2 cellular contexts compared by ENCODE assay signal in the genomic region with DNA sequence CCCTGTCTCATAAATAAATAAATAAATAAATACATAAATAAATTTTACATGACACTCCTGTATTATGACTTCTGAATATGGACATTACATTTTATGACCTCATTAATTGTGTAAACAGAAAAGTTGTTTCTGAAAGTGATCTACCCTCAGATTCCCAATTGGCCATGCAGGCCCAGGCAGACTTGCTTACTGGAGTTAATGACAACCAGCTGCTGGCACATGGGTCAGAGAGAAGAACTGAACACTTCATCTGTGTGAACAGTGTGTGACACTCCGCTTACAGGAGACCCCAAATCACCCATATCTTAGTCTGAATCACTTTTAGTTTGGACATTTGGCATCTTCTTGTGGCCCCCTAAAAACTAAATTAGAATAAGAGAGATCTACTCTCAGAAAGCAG.
TF ChIP-seq lines count a peak whose summit lies in the region.

No MANE protein-coding gene starts in this region.

TF ChIP-seq in SK-N-SH, 30 proteins besides CTCF, POLR2A, EP300 and RAD21 (continued from another document):
- TF ChIP-seq, protein P1, sequence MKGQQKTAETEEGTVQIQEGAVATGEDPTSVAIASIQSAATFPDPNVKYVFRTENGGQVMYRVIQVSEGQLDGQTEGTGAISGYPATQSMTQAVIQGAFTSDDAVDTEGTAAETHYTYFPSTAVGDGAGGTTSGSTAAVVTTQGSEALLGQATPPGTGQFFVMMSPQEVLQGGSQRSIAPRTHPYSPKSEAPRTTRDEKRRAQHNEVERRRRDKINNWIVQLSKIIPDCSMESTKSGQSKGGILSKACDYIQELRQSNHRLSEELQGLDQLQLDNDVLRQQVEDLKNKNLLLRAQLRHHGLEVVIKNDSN (IDR thresholded peaks at IDR 0.05; ENCODE audit: borderline replicate concordance, low read depth) = no peak
- TF ChIP-seq MXI1 (IDR thresholded peaks at IDR 0.05; ENCODE audit: low read depth, low read length) (peak; percentile 40; the same call in 1 of the 2 replicates), SMC3 (IDR thresholded peaks at IDR 0.05; ENCODE audit: low read depth, low read length) (no peak)
- TF ChIP-seq, protein P2, sequence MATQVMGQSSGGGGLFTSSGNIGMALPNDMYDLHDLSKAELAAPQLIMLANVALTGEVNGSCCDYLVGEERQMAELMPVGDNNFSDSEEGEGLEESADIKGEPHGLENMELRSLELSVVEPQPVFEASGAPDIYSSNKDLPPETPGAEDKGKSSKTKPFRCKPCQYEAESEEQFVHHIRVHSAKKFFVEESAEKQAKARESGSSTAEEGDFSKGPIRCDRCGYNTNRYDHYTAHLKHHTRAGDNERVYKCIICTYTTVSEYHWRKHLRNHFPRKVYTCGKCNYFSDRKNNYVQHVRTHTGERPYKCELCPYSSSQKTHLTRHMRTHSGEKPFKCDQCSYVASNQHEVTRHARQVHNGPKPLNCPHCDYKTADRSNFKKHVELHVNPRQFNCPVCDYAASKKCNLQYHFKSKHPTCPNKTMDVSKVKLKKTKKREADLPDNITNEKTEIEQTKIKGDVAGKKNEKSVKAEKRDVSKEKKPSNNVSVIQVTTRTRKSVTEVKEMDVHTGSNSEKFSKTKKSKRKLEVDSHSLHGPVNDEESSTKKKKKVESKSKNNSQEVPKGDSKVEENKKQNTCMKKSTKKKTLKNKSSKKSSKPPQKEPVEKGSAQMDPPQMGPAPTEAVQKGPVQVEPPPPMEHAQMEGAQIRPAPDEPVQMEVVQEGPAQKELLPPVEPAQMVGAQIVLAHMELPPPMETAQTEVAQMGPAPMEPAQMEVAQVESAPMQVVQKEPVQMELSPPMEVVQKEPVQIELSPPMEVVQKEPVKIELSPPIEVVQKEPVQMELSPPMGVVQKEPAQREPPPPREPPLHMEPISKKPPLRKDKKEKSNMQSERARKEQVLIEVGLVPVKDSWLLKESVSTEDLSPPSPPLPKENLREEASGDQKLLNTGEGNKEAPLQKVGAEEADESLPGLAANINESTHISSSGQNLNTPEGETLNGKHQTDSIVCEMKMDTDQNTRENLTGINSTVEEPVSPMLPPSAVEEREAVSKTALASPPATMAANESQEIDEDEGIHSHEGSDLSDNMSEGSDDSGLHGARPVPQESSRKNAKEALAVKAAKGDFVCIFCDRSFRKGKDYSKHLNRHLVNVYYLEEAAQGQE (IDR thresholded peaks at IDR 0.05; ENCODE audit: low read depth, low read length) = no peak

TF ChIP-seq in SK-N-SH treated with all-trans-retinoic acid at 6 μM for 48 hours, 23 proteins besides CTCF, POLR2A, EP300 and RAD21 (continued from another document):
- TF ChIP-seq, protein P3, sequence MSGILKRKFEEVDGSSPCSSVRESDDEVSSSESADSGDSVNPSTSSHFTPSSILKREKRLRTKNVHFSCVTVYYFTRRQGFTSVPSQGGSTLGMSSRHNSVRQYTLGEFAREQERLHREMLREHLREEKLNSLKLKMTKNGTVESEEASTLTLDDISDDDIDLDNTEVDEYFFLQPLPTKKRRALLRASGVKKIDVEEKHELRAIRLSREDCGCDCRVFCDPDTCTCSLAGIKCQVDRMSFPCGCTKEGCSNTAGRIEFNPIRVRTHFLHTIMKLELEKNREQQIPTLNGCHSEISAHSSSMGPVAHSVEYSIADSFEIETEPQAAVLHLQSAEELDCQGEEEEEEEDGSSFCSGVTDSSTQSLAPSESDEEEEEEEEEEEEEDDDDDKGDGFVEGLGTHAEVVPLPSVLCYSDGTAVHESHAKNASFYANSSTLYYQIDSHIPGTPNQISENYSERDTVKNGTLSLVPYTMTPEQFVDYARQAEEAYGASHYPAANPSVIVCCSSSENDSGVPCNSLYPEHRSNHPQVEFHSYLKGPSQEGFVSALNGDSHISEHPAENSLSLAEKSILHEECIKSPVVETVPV (CRISPR knock-in tag; IDR thresholded peaks at IDR 0.05) = no peak
- TF ChIP-seq, protein P4, sequence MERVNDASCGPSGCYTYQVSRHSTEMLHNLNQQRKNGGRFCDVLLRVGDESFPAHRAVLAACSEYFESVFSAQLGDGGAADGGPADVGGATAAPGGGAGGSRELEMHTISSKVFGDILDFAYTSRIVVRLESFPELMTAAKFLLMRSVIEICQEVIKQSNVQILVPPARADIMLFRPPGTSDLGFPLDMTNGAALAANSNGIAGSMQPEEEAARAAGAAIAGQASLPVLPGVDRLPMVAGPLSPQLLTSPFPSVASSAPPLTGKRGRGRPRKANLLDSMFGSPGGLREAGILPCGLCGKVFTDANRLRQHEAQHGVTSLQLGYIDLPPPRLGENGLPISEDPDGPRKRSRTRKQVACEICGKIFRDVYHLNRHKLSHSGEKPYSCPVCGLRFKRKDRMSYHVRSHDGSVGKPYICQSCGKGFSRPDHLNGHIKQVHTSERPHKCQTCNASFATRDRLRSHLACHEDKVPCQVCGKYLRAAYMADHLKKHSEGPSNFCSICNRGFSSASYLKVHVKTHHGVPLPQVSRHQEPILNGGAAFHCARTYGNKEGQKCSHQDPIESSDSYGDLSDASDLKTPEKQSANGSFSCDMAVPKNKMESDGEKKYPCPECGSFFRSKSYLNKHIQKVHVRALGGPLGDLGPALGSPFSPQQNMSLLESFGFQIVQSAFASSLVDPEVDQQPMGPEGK (CRISPR knock-in tag; IDR thresholded peaks at IDR 0.05; ENCODE audit: borderline replicate concordance) = no peak
- TF ChIP-seq, protein P5, sequence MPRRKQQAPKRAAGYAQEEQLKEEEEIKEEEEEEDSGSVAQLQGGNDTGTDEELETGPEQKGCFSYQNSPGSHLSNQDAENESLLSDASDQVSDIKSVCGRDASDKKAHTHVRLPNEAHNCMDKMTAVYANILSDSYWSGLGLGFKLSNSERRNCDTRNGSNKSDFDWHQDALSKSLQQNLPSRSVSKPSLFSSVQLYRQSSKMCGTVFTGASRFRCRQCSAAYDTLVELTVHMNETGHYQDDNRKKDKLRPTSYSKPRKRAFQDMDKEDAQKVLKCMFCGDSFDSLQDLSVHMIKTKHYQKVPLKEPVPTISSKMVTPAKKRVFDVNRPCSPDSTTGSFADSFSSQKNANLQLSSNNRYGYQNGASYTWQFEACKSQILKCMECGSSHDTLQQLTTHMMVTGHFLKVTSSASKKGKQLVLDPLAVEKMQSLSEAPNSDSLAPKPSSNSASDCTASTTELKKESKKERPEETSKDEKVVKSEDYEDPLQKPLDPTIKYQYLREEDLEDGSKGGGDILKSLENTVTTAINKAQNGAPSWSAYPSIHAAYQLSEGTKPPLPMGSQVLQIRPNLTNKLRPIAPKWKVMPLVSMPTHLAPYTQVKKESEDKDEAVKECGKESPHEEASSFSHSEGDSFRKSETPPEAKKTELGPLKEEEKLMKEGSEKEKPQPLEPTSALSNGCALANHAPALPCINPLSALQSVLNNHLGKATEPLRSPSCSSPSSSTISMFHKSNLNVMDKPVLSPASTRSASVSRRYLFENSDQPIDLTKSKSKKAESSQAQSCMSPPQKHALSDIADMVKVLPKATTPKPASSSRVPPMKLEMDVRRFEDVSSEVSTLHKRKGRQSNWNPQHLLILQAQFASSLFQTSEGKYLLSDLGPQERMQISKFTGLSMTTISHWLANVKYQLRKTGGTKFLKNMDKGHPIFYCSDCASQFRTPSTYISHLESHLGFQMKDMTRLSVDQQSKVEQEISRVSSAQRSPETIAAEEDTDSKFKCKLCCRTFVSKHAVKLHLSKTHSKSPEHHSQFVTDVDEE (CRISPR knock-in tag; IDR thresholded peaks at IDR 0.05) = no peak
- TF ChIP-seq, protein P6, sequence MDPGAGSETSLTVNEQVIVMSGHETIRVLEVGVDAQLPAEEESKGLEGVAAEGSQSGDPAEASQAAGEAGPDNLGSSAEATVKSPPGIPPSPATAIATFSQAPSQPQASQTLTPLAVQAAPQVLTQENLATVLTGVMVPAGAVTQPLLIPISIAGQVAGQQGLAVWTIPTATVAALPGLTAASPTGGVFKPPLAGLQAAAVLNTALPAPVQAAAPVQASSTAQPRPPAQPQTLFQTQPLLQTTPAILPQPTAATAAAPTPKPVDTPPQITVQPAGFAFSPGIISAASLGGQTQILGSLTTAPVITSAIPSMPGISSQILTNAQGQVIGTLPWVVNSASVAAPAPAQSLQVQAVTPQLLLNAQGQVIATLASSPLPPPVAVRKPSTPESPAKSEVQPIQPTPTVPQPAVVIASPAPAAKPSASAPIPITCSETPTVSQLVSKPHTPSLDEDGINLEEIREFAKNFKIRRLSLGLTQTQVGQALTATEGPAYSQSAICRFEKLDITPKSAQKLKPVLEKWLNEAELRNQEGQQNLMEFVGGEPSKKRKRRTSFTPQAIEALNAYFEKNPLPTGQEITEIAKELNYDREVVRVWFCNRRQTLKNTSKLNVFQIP (CRISPR knock-in tag; IDR thresholded peaks at IDR 0.05; ENCODE audit: borderline replicate concordance, low read depth) = no peak
- TF ChIP-seq GLIS3 (CRISPR knock-in tag; IDR thresholded peaks at IDR 0.05) = no peak
- TF ChIP-seq, protein P7, sequence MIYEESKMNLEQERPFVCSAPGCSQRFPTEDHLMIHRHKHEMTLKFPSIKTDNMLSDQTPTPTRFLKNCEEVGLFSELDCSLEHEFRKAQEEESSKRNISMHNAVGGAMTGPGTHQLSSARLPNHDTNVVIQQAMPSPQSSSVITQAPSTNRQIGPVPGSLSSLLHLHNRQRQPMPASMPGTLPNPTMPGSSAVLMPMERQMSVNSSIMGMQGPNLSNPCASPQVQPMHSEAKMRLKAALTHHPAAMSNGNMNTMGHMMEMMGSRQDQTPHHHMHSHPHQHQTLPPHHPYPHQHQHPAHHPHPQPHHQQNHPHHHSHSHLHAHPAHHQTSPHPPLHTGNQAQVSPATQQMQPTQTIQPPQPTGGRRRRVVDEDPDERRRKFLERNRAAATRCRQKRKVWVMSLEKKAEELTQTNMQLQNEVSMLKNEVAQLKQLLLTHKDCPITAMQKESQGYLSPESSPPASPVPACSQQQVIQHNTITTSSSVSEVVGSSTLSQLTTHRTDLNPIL (CRISPR knock-in tag; IDR thresholded peaks at IDR 0.05; ENCODE audit: low read depth) = no peak
- no peak for TF ChIP-seq ZNF8 (CRISPR knock-in tag; IDR thresholded peaks at IDR 0.05)
